Comparison of ENCODE assay signal across 17 cellular contexts in genomic region chr7:155727616-155728015, GRCh38.
DNase-seq lines count a peak whose midpoint lies in the region; ATAC-seq and TF ChIP-seq lines count a peak whose summit lies in the region.
"Had no signal": no experiment of that assay in that cellular context is flagged by ENCODE, and none has a peak within 500 bp of the region (broad histone marks: within the 10 kb centered on the region; RNA-seq: fewer than 3 reads in every experiment).

No MANE protein-coding gene starts in this region.

- POLR2A ChIA-PET in CD4-positive, alpha-beta T cell (lab: Charles Lee), result interaction anchor here (0.9 kb wide), 1 partner anchor 32 kb away, joined by 3 read pairs; no protein-coding TSS in a partner anchor

- H3K9me3 Mint-ChIP-seq in stimulated activated effector memory CD8-positive, alpha-beta T cell treated with anti-CD3 and anti-CD28 coated beads, Interleukin-12 subunit alpha, Interleukin-12 subunit beta, amount 100 ng/mL, for 72 hours, result no peaks in the 10 kb centered on the region
- H3K9me3 Mint-ChIP-seq in CD4-positive, alpha-beta T cell, result no peaks in the 10 kb centered on the region
- H3K9me3 Mint-ChIP-seq: CD4-positive, alpha-beta memory T cell; H9 had no signal

- peaks cover 88% of the 10 kb centered on the region for H3K36me3 Mint-ChIP-seq in stimulated activated effector memory CD8-positive, alpha-beta T cell treated with anti-CD3 and anti-CD28 coated beads, Interleukin-12 subunit alpha, Interleukin-12 subunit beta, amount 100 ng/mL, for 72 hours
- peaks cover 93% of the 10 kb centered on the region for H3K36me3 Mint-ChIP-seq in CD4-positive, alpha-beta T cell (ENCODE audit: low read depth)

- H3K4me3 ChIP-seq in lower lobe of right lung (no peak overlapping the region), upper lobe of right lung (no peak overlapping the region), right atrium auricular region (no peak overlapping the region)
- H3K4me3 ChIP-seq: K562 had no signal

- ATAC-seq in lower lobe of right lung (peak; percentile 34 to 56), upper lobe of right lung (peak; percentile 38)
- ATAC-seq in stimulated activated effector memory CD8-positive, alpha-beta T cell treated with anti-CD3 and anti-CD28 coated beads, Interleukin-12 subunit alpha, Interleukin-12 subunit beta, amount 100 ng/mL, for 72 hours, result no peak
- no peak for ATAC-seq in CD4-positive, alpha-beta T cell (ENCODE audit: poor library complexity)
- ATAC-seq: K562 had no signal

- no peak overlapping the region for H3K4me3 Mint-ChIP-seq in stimulated activated effector memory CD8-positive, alpha-beta T cell treated with anti-CD3 and anti-CD28 coated beads, Interleukin-12 subunit alpha, Interleukin-12 subunit beta, amount 100 ng/mL, for 72 hours
- no peak overlapping the region for H3K4me3 Mint-ChIP-seq in CD4-positive, alpha-beta T cell
- H3K4me3 Mint-ChIP-seq: CD4-positive, alpha-beta memory T cell; H9 had no signal

- TF ChIP-seq CTCF in VCaP (conservative IDR thresholded peaks at IDR 0.05) (no peak), lower lobe of right lung (IDR thresholded peaks at IDR 0.05) (no peak), upper lobe of right lung (IDR thresholded peaks at IDR 0.05) (no peak), right atrium auricular region (IDR thresholded peaks at IDR 0.05) (no peak)
- TF ChIP-seq CTCF in CD4-positive, alpha-beta T cell (IDR thresholded peaks at IDR 0.05), result no peak

- intact Hi-C loops in lower lobe of right lung (cut with DNase I) (no loop called here), upper lobe of right lung (cut with DNase I) (no loop called here)
- intact Hi-C loops in CD4-positive, alpha-beta T cell (cut with DNase I, micrococcal nuclease), result loop anchor here in 1 of 2 experiments (5.0 kb wide), 1 partner anchor 35 kb away; no protein-coding TSS in a partner anchor

- peaks cover 19% of the 10 kb centered on the region for H3K4me1 ChIP-seq in lower lobe of right lung
- peaks cover 4% of the 10 kb centered on the region for H3K4me1 ChIP-seq in upper lobe of right lung
- peaks cover 0 to 14% of the 10 kb centered on the region in 2 donors for H3K4me1 ChIP-seq in right atrium auricular region
- H3K4me1 ChIP-seq: BE2C had no signal

- H3K27me3 Mint-ChIP-seq in CD4-positive, alpha-beta T cell, result no peaks in the 10 kb centered on the region
- H3K27me3 Mint-ChIP-seq: CD4-positive, alpha-beta memory T cell had no signal

- no peaks in the 10 kb centered on the region for H3K27me3 ChIP-seq in lower lobe of right lung (ENCODE audit: low read depth)
- H3K27me3 ChIP-seq in upper lobe of right lung, result no peaks in the 10 kb centered on the region
- H3K27me3 ChIP-seq in right atrium auricular region, result no peaks in the 10 kb centered on the region
- no peaks in the 10 kb centered on the region for H3K27me3 ChIP-seq in CD4-positive, alpha-beta T cell (ENCODE audit: control insufficient read depth, insufficient read depth, low read length)
- H3K27me3 ChIP-seq: BE2C had no signal

- CTCF ChIA-PET in CD4-positive, alpha-beta T cell (lab: Charles Lee), result no interaction called here

- H3K27ac Mint-ChIP-seq in stimulated activated effector memory CD8-positive, alpha-beta T cell treated with anti-CD3 and anti-CD28 coated beads, Interleukin-12 subunit alpha, Interleukin-12 subunit beta, amount 100 ng/mL, for 72 hours, result peak overlapping the region; percentile 8
- H3K27ac Mint-ChIP-seq in CD4-positive, alpha-beta T cell, result no peak overlapping the region
- H3K27ac Mint-ChIP-seq: H9 had no signal

- DNase-seq in lower lobe of right lung, result no peak
- DNase-seq in stimulated activated effector memory CD8-positive, alpha-beta T cell treated with anti-CD3 and anti-CD28 coated beads, Interleukin-12 subunit alpha, Interleukin-12 subunit beta, amount 100 ng/mL, for 72 hours (ENCODE audit: low spot score in 2 of 2), result no peak
- no peak for DNase-seq in upper lobe of right lung
- DNase-seq in NOMO-1 (lab: John Stamatoyannopoulos, UW; ENCODE audit: unreplicated experiment in 2 of 2), result no peak
- no peak for DNase-seq in right atrium auricular region (ENCODE audit: low spot score)
- no peak for DNase-seq in CD4-positive, alpha-beta T cell
- DNase-seq in D341Med (ENCODE audit: low spot score), result no peak
- DNase-seq: ACHN; BE2C; C1 segment of cervical spinal cord; CD4-positive, alpha-beta memory T cell; DMS79 treated with DMSO at 0.1 percent for 48 hours; GF-D8; H9; IMR-90 had no signal

- H3K36me3 ChIP-seq in lower lobe of right lung (peaks cover 51% of the 10 kb centered on the region), upper lobe of right lung (peaks cover 41% of the 10 kb centered on the region), right atrium auricular region (peaks cover 14% of the 10 kb centered on the region)

- H3K4me1 Mint-ChIP-seq in stimulated activated effector memory CD8-positive, alpha-beta T cell treated with anti-CD3 and anti-CD28 coated beads, Interleukin-12 subunit alpha, Interleukin-12 subunit beta, amount 100 ng/mL, for 72 hours, result peaks cover 42% of the 10 kb centered on the region
- peaks cover 57% of the 10 kb centered on the region for H3K4me1 Mint-ChIP-seq in CD4-positive, alpha-beta T cell (ENCODE audit: low read depth)

- H3K27ac ChIP-seq in VCaP (peak overlapping the region; percentile 48; the same call in 1 of the 2 replicates), lower lobe of right lung (no peak overlapping the region), upper lobe of right lung (peak overlapping the region; percentile 26), right atrium auricular region (no peak overlapping the region)
- no peak overlapping the region for H3K27ac ChIP-seq in CD4-positive, alpha-beta T cell (ENCODE audit: low read depth, low read length)

- H3K9me3 ChIP-seq in lower lobe of right lung, result no peaks in the 10 kb centered on the region
- no peaks in the 10 kb centered on the region for H3K9me3 ChIP-seq in upper lobe of right lung
- no peaks in the 10 kb centered on the region for H3K9me3 ChIP-seq in right atrium auricular region
- H3K9me3 ChIP-seq in CD4-positive, alpha-beta T cell (ENCODE audit: control insufficient read depth, low read length), result no peaks in the 10 kb centered on the region
- H3K9me3 ChIP-seq: BE2C had no signal

Comparison
In these comparisons a context has a peak if more than half of its experiments do, and no peak if none do; other contexts are left out.
1. H3K27ac ChIP-seq: peak in VCaP (single experiment) and upper lobe of right lung (single experiment); none in lower lobe of right lung (single experiment), right atrium auricular region (0 of 2) and CD4-positive, alpha-beta T cell (single experiment).
2. ATAC-seq: peak in lower lobe of right lung (2 of 2) and upper lobe of right lung (single experiment); none in stimulated activated effector memory CD8-positive, alpha-beta T cell treated with anti-CD3 and anti-CD28 coated beads, Interleukin-12 subunit alpha, Interleukin-12 subunit beta, amount 100 ng/mL, for 72 hours (single experiment) and CD4-positive, alpha-beta T cell (single experiment).